ENCODE assay signal across 9 cellular contexts in the genomic region with DNA sequence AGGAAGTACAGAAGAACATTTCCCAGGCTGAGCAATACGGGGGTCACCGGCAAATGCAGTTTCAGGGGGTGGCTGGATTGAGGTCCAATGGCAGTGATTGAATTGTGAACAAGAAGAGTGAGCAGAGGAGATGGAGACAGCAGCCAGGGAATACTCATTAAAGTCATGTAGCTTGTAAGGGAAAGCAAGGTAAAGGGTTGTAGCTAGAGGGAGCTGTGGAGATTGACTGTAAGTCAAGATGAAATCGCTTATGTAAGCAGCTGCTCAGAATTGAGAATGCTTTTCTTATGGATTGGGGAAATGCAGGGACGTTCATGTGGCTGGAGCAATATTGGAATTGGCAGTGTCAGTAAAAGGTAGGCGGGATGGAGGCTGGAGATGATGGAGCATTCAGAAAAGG.
DNase-seq lines count a peak whose midpoint lies in the region; ATAC-seq and TF ChIP-seq lines count a peak whose summit lies in the region.
"Had no signal": no experiment of that assay in that cellular context is flagged by ENCODE, and none has a peak within 500 bp of the region (broad histone marks: within the 10 kb centered on the region; RNA-seq: fewer than 3 reads in every experiment).

No MANE protein-coding gene starts in this region.

- TF ChIP-seq POLR2A in HCT116 (IDR thresholded peaks at IDR 0.05; ENCODE audit: borderline replicate concordance, extremely low read depth, insufficient read depth, insufficient read length): no peak

- POLR2A ChIA-PET in HCT116 (lab: Charles Lee): no interaction called here

- peak overlapping the region; percentile 26; the same call in 1 of the 2 replicates for H3K4me2 ChIP-seq in HCT116 (ENCODE audit: low read length)

- no peak overlapping the region for H2AFZ ChIP-seq in HCT116 (ENCODE audit: low read depth, low read length, poor library complexity, severe bottlenecking)

- H3K36me3 ChIP-seq in HCT116 (ENCODE audit: control insufficient read depth in 1 of 2, insufficient read depth in 2 of 2, low read length in 2 of 2): no peaks in the 10 kb centered on the region
- H3K36me3 ChIP-seq in WERI-Rb-1: no peaks in the 10 kb centered on the region
- no peaks in the 10 kb centered on the region for H3K36me3 ChIP-seq in left lung

- no TSS peak for BruUV-seq in HCT116 (replicated peaks; lab: Mats Ljungman, UMichigan)

- no peak overlapping the region for H3K9ac ChIP-seq in HCT116 (ENCODE audit: low read length)

- RAD21 ChIA-PET in HCT116 (lab: Charles Lee; ENCODE audit: low non-redundant PET in 1 of 2, low total read pairs in 2 of 2, uncharacterized antibody in 2 of 2, unreplicated experiment in 2 of 2): no interaction called here

- H3K9me3 ChIP-seq in HCT116 (ENCODE audit: control insufficient read depth in 1 of 2, insufficient read depth in 1 of 2, low read depth in 1 of 2, low read length in 2 of 2): no peaks in the 10 kb centered on the region
- H3K9me3 ChIP-seq in WERI-Rb-1 (ENCODE audit: severe bottlenecking): no peaks in the 10 kb centered on the region
- no peaks in the 10 kb centered on the region for H3K9me3 ChIP-seq in left lung

- H3K27me3 ChIP-seq in HCT116 (ENCODE audit: insufficient read depth, low read length) (peaks cover 13% of the 10 kb centered on the region), WERI-Rb-1 (ENCODE audit: insufficient read depth, low read depth, severe bottlenecking) (no peaks in the 10 kb centered on the region), left lung (no peaks in the 10 kb centered on the region)

- CTCF ChIA-PET in HCT116 (lab: Charles Lee): interaction anchor here (0.6 to 2.5 kb wide), 8 partner anchors 10 to 400 kb away, joined by 3 to 13 read pairs (median 3); no protein-coding TSS in a partner anchor

- intact Hi-C loops in HCT116 (cut with micrococcal nuclease): no loop called here
- intact Hi-C loops in left lung (cut with DNase I): no loop called here

- peaks cover 5 to 8% of the 10 kb centered on the region in 2 experiments; a peak in 2 of 4 replicates for H3K4me1 ChIP-seq in HCT116 (ENCODE audit: control insufficient read depth in 1 of 2, insufficient read depth in 2 of 2, low read length in 2 of 2)
- no peaks in the 10 kb centered on the region for H3K4me1 ChIP-seq in left lung

- H3K79me2 ChIP-seq in HCT116 (ENCODE audit: insufficient read depth, low read length): no peaks in the 10 kb centered on the region

- DNase-seq in COLO829 (ENCODE audit: low spot score) (peak; percentile 20), HCT116 (ENCODE audit: low read depth, low spot score) (peak; percentile 53), WERI-Rb-1 (no peak), left lung (no peak), epidermal melanocyte (ENCODE audit: insufficient read length, low spot score) (no peak)
- no peak for DNase-seq in stimulated activated CD4-positive, alpha-beta T cell treated with anti-CD3 and anti-CD28 coated beads, Interleukin-4, amount 100 ng/mL, for 1 hour

- ATAC-seq in HCT116: peak; percentile 89
- ATAC-seq in left lung: peak; percentile 62
- ATAC-seq in HG02973 (IDR thresholded peaks at IDR 0.05; ENCODE audit: unreplicated experiment): no peak
- no peak for ATAC-seq in esophagus mucosa

- H3K9me2 ChIP-seq in HCT116 (ENCODE audit: insufficient read depth): no peaks in the 10 kb centered on the region

- no peak overlapping the region for H3K4me3 ChIP-seq in HCT116 (replicated peaks in 1 of 2; ENCODE audit: low read depth in 1 of 2, low read length in 2 of 2)
- no peak overlapping the region for H3K4me3 ChIP-seq in WERI-Rb-1 (ENCODE audit: low read depth, low read length)
- H3K4me3 ChIP-seq in left lung: no peak overlapping the region
- H3K4me3 ChIP-seq: skin epidermis had no signal

- no peak overlapping the region for H3K27ac ChIP-seq in HCT116 (ENCODE audit: low read depth, low read length)
- no peak overlapping the region; the same call in 1 of the 2 replicates for H3K27ac ChIP-seq in WERI-Rb-1
- H3K27ac ChIP-seq in left lung: no peak overlapping the region
- H3K27ac ChIP-seq: skin epidermis had no signal

- peak; percentile 33; the same call in 1 of the 2 replicates for TF ChIP-seq RAD21 in HCT116 (IDR thresholded peaks at IDR 0.05; ENCODE audit: low read depth)

- H4K20me1 ChIP-seq in HCT116 (ENCODE audit: insufficient read depth): no peaks in the 10 kb centered on the region

- peak; percentile 31 to 63 (median 58); a peak in 5 of 6 replicates for TF ChIP-seq CTCF in HCT116 (IDR thresholded peaks at IDR 0.05 in 2 of 3, conservative IDR thresholded peaks at IDR 0.05 in 1 of 3; ENCODE audit: borderline replicate concordance in 1 of 3, insufficient read depth in 1 of 3, low read depth in 2 of 3, low read length in 2 of 3)
- peak; percentile 72 for TF ChIP-seq CTCF in WERI-Rb-1 (IDR thresholded peaks at IDR 0.05; ENCODE audit: low read depth, low read length)
- TF ChIP-seq CTCF in left lung (IDR thresholded peaks at IDR 0.05): no peak

TF ChIP-seq in HCT116, 20 proteins besides CTCF, POLR2A, EP300 and RAD21:
- TF ChIP-seq TCF7L2 (IDR thresholded peaks at IDR 0.05; ENCODE audit: borderline replicate concordance, extremely low read depth, insufficient read depth, insufficient read length): no peak

Comparison
In these comparisons a context has a peak if more than half of its experiments do, and no peak if none do; other contexts are left out.
1. DNase-seq: peak in COLO829 (single experiment) and HCT116 (single experiment); none in WERI-Rb-1 (single experiment), left lung (0 of 2), epidermal melanocyte (single experiment) and stimulated activated CD4-positive, alpha-beta T cell treated with anti-CD3 and anti-CD28 coated beads, Interleukin-4, amount 100 ng/mL, for 1 hour (single experiment).
2. ATAC-seq: peak in HCT116 (single experiment) and left lung (single experiment); none in HG02973 (single experiment) and esophagus mucosa (single experiment).
3. CTCF ChIP-seq: peak in HCT116 (3 of 3) and WERI-Rb-1 (single experiment); none in left lung (0 of 2).